Comparison of ENCODE assay signal across 8 cellular contexts in genomic region chr15:30990036-30990435, GRCh38. TPM values are rescaled to one million over a fixed set of nuclear protein-coding genes. Genes with fewer than 3 reads are reported as not detected.
DNase-seq lines count a peak whose midpoint lies in the region; ATAC-seq and TF ChIP-seq lines count a peak whose summit lies in the region.

No MANE protein-coding gene starts in this region.

- no peak for TF ChIP-seq CTCF in BJ (IDR thresholded peaks at IDR 0.05; ENCODE audit: insufficient read depth, low read depth, low read length)
- no peak for TF ChIP-seq CTCF in MCF 10A (IDR thresholded peaks at IDR 0.05; ENCODE audit: unreplicated experiment)

- CTCF ChIA-PET in BJ (lab: Yijun Ruan, JAX) (interaction anchor here (0.9 kb wide), 1 partner anchor 29 kb away, joined by 4 read pairs; no protein-coding TSS in a partner anchor), MCF 10A (lab: Yijun Ruan, JAX) (interaction anchor here (0.5 to 1.5 kb wide), 2 partner anchors 27 to 1867 kb away, joined by 3 to 5 read pairs; no protein-coding TSS in a partner anchor)

- H3K4me3 Mint-ChIP-seq in MCF 10A (ENCODE audit: unreplicated experiment): peak overlapping the region; percentile 92

- no peaks in the 10 kb centered on the region for H3K27me3 ChIP-seq in BJ (ENCODE audit: control insufficient read depth, insufficient read depth, low read length)
- no peaks in the 10 kb centered on the region for H3K27me3 ChIP-seq in mucosa of stomach (ENCODE audit: control insufficient read depth, insufficient read depth, low read length)

- ATAC-seq in HG03139 (IDR thresholded peaks at IDR 0.05; ENCODE audit: unreplicated experiment): no peak

- H3K4me1 ChIP-seq in mucosa of stomach (ENCODE audit: control insufficient read depth, insufficient read depth, low read length): peaks cover 22% of the 10 kb centered on the region

- BruUV-seq in MCF 10A (replicated peaks; lab: Mats Ljungman, UMichigan): TSS peak; percentile 53

- H3K4me3 ChIP-seq in BJ (ENCODE audit: low read depth, low read length) (peak overlapping the region; percentile 82), mucosa of stomach (ENCODE audit: low read length) (peak overlapping the region; percentile 94)

- DNase-seq in BJ (ENCODE audit: low read depth): no peak
- peak; percentile 27 for DNase-seq in LHCN-M2 (ENCODE audit: low read depth)
- peak; percentile 6 for DNase-seq in MCF 10A (ENCODE audit: unreplicated experiment)
- no peak for DNase-seq in activated effector memory CD4-positive, alpha-beta T cell treated with anti-CD3 and anti-CD28 coated beads, Interleukin-2, amount 50 U/mL, for 16 hours
- no peak for DNase-seq in mucosa of gallbladder (ENCODE audit: low spot score)
- no peak for DNase-seq in GM03348 (ENCODE audit: low spot score)

- POLR2A ChIA-PET in BJ (lab: Charles Lee) (no interaction called here), MCF 10A (lab: Yijun Ruan, JAX) (interaction anchor here (0.6 to 4.0 kb wide), 10 partner anchors 9 to 448 kb away, joined by 3 to 35 read pairs (median 4); partner anchors contain the start of gene FAN1)

- peak overlapping the region; percentile 100 for H3K9ac ChIP-seq in mucosa of stomach (ENCODE audit: low read length)

- H3K9me3 Mint-ChIP-seq in MCF 10A (ENCODE audit: unreplicated experiment): no peaks in the 10 kb centered on the region

- H3K27me3 Mint-ChIP-seq in MCF 10A (ENCODE audit: insufficient read depth, unreplicated experiment): no peaks in the 10 kb centered on the region

- no peaks in the 10 kb centered on the region for H3K9me3 ChIP-seq in mucosa of stomach (ENCODE audit: control insufficient read depth, low read length)

- intact Hi-C loops in MCF 10A (cut with micrococcal nuclease): loop anchor here (2.0 to 5.0 kb wide), 3 partner anchors 88 to 497 kb away; partner anchors contain the start of gene FAN1

- H3K36me3 ChIP-seq in BJ (ENCODE audit: control insufficient read depth, insufficient read depth, low read length) (peaks cover 4% of the 10 kb centered on the region; the same call in 1 of the 2 replicates), mucosa of stomach (ENCODE audit: control insufficient read depth, insufficient read depth, low read length) (no peaks in the 10 kb centered on the region)

- peaks cover 6% of the 10 kb centered on the region for H3K36me3 Mint-ChIP-seq in MCF 10A (ENCODE audit: insufficient read depth, unreplicated experiment)

- H3K4me1 Mint-ChIP-seq in MCF 10A (ENCODE audit: insufficient read depth, unreplicated experiment): peaks cover 16% of the 10 kb centered on the region

- H3K27ac Mint-ChIP-seq in MCF 10A (ENCODE audit: low read depth, unreplicated experiment): peak overlapping the region; percentile 97

RNA-seq across cellular contexts. Expression of gene MTMR10, which starts 1.4 kb away (rescaled TPM):
- polyA plus RNA-seq in BJ (2011; rRNA removed): 13.7 and 20.4 TPM in 2 replicates
- polyA minus RNA-seq in BJ (2011; rRNA and poly(A)+ RNA removed): 11.6 and 11.8 TPM in 2 replicates
- 8.8 and 10.3 TPM in 2 replicates for total RNA-seq in LHCN-M2 (2014; rRNA removed)
- polyA plus RNA-seq in LHCN-M2 (2012): 4.3 TPM
- total RNA-seq in MCF 10A (2022): 11.4 and 13.0 TPM in 2 replicates
- total RNA-seq in mucosa of gallbladder: 28.3 TPM

Comparison
In these comparisons a context has a peak if more than half of its experiments do, and no peak if none do; other contexts are left out.
1. DNase-seq: peak in LHCN-M2 (single experiment) and MCF 10A (single experiment); none in BJ (single experiment), activated effector memory CD4-positive, alpha-beta T cell treated with anti-CD3 and anti-CD28 coated beads, Interleukin-2, amount 50 U/mL, for 16 hours (single experiment), mucosa of gallbladder (single experiment) and GM03348 (single experiment).